In genomic region chr12:94762259-94762942, GRCh38 we compare ENCODE assay signal across 10 cellular contexts.
DNase-seq lines count a peak whose midpoint lies in the region; ATAC-seq lines count a peak whose summit lies in the region.
"Had no signal": no experiment of that assay in that cellular context is flagged by ENCODE, and none has a peak within 500 bp of the region (broad histone marks: within the 10 kb centered on the region; RNA-seq: fewer than 3 reads in every experiment).

No MANE protein-coding gene starts in this region.

- DNase-seq in left colon = no peak
- no peak for DNase-seq in cardiac septum (ENCODE audit: low spot score)
- no peak for DNase-seq in activated naive CD8-positive, alpha-beta T cell treated with anti-CD3 and anti-CD28 coated beads, Interleukin-2, amount 50 U/mL, for 24 hours
- DNase-seq in activated T-cell treated with anti-CD3 and anti-CD28 coated beads for 4 hours = no peak
- DNase-seq in Kasumi-1 (lab: John Stamatoyannopoulos, UW) = no peak
- DNase-seq: Peyer's patch had no signal

- H3K36me3 Mint-ChIP-seq in activated naive CD8-positive, alpha-beta T cell treated with anti-CD3 and anti-CD28 coated beads, Interleukin-2, amount 50 U/mL, for 24 hours (ENCODE audit: low read depth) = no peaks in the 10 kb centered on the region
- H3K36me3 Mint-ChIP-seq: activated naive CD8-positive, alpha-beta T cell had no signal

- H3K9me3 Mint-ChIP-seq in activated naive CD8-positive, alpha-beta T cell treated with anti-CD3 and anti-CD28 coated beads, Interleukin-2, amount 50 U/mL, for 24 hours = no peaks in the 10 kb centered on the region

- H3K27me3 Mint-ChIP-seq in activated naive CD8-positive, alpha-beta T cell treated with anti-CD3 and anti-CD28 coated beads, Interleukin-2, amount 50 U/mL, for 24 hours = peaks cover 2% of the 10 kb centered on the region

- peaks cover 10% of the 10 kb centered on the region for H3K4me1 Mint-ChIP-seq in activated naive CD8-positive, alpha-beta T cell treated with anti-CD3 and anti-CD28 coated beads, Interleukin-2, amount 50 U/mL, for 24 hours

- intact Hi-C loops in left colon (cut with DNase I, micrococcal nuclease) = loop anchor here in 1 of 2 donors (5.0 kb wide), 1 partner anchor 215 kb away; no protein-coding TSS in a partner anchor
- intact Hi-C loops in cardiac septum (cut with DNase I) = loop anchor here (5.0 kb wide), 1 partner anchor 215 kb away; no protein-coding TSS in a partner anchor

- H3K4me3 Mint-ChIP-seq in activated naive CD8-positive, alpha-beta T cell treated with anti-CD3 and anti-CD28 coated beads, Interleukin-2, amount 50 U/mL, for 24 hours = no peak overlapping the region
- H3K4me3 Mint-ChIP-seq: activated naive CD8-positive, alpha-beta T cell had no signal

- H3K27ac Mint-ChIP-seq in activated naive CD8-positive, alpha-beta T cell treated with anti-CD3 and anti-CD28 coated beads, Interleukin-2, amount 50 U/mL, for 24 hours = no peak overlapping the region
- H3K27ac Mint-ChIP-seq: activated naive CD8-positive, alpha-beta T cell had no signal

- ATAC-seq in GM18517 (IDR thresholded peaks at IDR 0.05; ENCODE audit: unreplicated experiment) (peak; percentile 85), GM21529 (IDR thresholded peaks at IDR 0.05; ENCODE audit: unreplicated experiment) (peak; percentile 87), HG03521 (IDR thresholded peaks at IDR 0.05; ENCODE audit: unreplicated experiment) (peak; percentile 73), left colon (peak; percentile 92)
- ATAC-seq in activated naive CD8-positive, alpha-beta T cell treated with anti-CD3 and anti-CD28 coated beads, Interleukin-2, amount 50 U/mL, for 24 hours = no peak
